Comparison of ENCODE assay signal across 9 cellular contexts in genomic region chr2:96866586-96866985, GRCh38. TPM values are rescaled to one million over a fixed set of nuclear protein-coding genes. Genes with fewer than 3 reads are reported as not detected.
DNase-seq lines count a peak whose midpoint lies in the region; ATAC-seq and TF ChIP-seq lines count a peak whose summit lies in the region.
"Had no signal": no experiment of that assay in that cellular context is flagged by ENCODE, and none has a peak within 500 bp of the region (broad histone marks: within the 10 kb centered on the region; RNA-seq: fewer than 3 reads in every experiment).

No MANE protein-coding gene starts in this region.

- no peak overlapping the region for H2AFZ ChIP-seq in Loucy (ENCODE audit: low read length)

- ATAC-seq in sciatic nerve: no peak

- H3K9me2 ChIP-seq in Loucy (replicated peaks; ENCODE audit: low read depth, low read length): no peaks in the 10 kb centered on the region

- peak overlapping the region; percentile 99 for H3K4me3 ChIP-seq in Loucy (ENCODE audit: low read length, poor library complexity, severe bottlenecking)

- peaks cover 36% of the 10 kb centered on the region for H3K4me1 Mint-ChIP-seq in nephron progenitor cell

- peaks cover 21% of the 10 kb centered on the region for H3K36me3 Mint-ChIP-seq in nephron progenitor cell (ENCODE audit: low read depth)

- peaks cover 40% of the 10 kb centered on the region for H4K20me1 ChIP-seq in Loucy (ENCODE audit: insufficient read depth, low read length, poor library complexity, severe bottlenecking)

- peak overlapping the region; percentile 60 for H3K27ac ChIP-seq in cingulate gyrus (ENCODE audit: low read depth, low read length)

- no peaks in the 10 kb centered on the region for H3K9me3 ChIP-seq in Loucy (ENCODE audit: insufficient read depth, low read depth, low read length)

- DNase-seq in AML-193 (lab: John Stamatoyannopoulos, UW) (peak; percentile 31 to 32), nephron progenitor cell (no peak), hypothalamus (lab: John Stamatoyannopoulos, UW) (no peak), sciatic nerve (ENCODE audit: low spot score) (no peak), epidermal melanocyte (ENCODE audit: insufficient read length, low spot score) (no peak), SIG-M5 treated with dmso at 0.1 percent for 504 hours (lab: John Stamatoyannopoulos, UW; ENCODE audit: unreplicated experiment) (no peak)
- DNase-seq: NCI-H446 treated with DMSO at 0.1 percent for 48 hours had no signal

- H3K27me3 ChIP-seq in Loucy (ENCODE audit: insufficient read depth, low read length, poor library complexity, severe bottlenecking): peaks cover 3% of the 10 kb centered on the region

- H3K4me2 ChIP-seq in Loucy (ENCODE audit: low read depth, low read length, poor library complexity, severe bottlenecking): peak overlapping the region; percentile 93

- H3K4me1 ChIP-seq in Loucy (ENCODE audit: insufficient read depth, low read length, poor library complexity, severe bottlenecking): peaks cover 17% of the 10 kb centered on the region

- intact Hi-C loops in sciatic nerve (cut with DNase I): loop anchor here (5.0 to 10.0 kb wide), 2 partner anchors 52 to 86 kb away; partner anchors contain the start of gene CNNM3

- peak overlapping the region; percentile 74 for H3K27ac Mint-ChIP-seq in nephron progenitor cell

- H3K36me3 ChIP-seq in Loucy (ENCODE audit: insufficient read depth, low read length): peaks cover 34% of the 10 kb centered on the region; the same call in 1 of the 2 replicates

- H3K9me3 Mint-ChIP-seq in nephron progenitor cell: no peaks in the 10 kb centered on the region

- H3F3A ChIP-seq in Loucy (ENCODE audit: low read depth): peaks cover 4% of the 10 kb centered on the region; the same call in 1 of the 2 replicates

- peak overlapping the region; percentile 88 for H3K4me3 Mint-ChIP-seq in nephron progenitor cell

- peak overlapping the region; percentile 100 for H3K9ac ChIP-seq in Loucy (ENCODE audit: low read depth, low read length, poor library complexity, severe bottlenecking)

- no peak for TF ChIP-seq CTCF in Loucy (conservative IDR thresholded peaks at IDR 0.05; ENCODE audit: low read length)
- no peak for TF ChIP-seq CTCF in nephron progenitor cell (IDR thresholded peaks at IDR 0.05)

- no peaks in the 10 kb centered on the region for H3K27me3 Mint-ChIP-seq in nephron progenitor cell (ENCODE audit: low read depth, poor library complexity)

- peaks cover 52% of the 10 kb centered on the region for H3K79me2 ChIP-seq in Loucy (ENCODE audit: insufficient read depth, low read length)

RNA-seq across cellular contexts. Expression of gene SEMA4C, which starts 3.3 kb away (rescaled TPM):
- 136 TPM for total RNA-seq in sciatic nerve

RNA-seq across cellular contexts. Expression of gene ANKRD39, which starts 8.8 kb away (rescaled TPM):
- 15.9 TPM for total RNA-seq in sciatic nerve

RNA-seq across cellular contexts. Expression of gene ANKRD23, which starts 22.8 kb away (rescaled TPM):
- 8.3 TPM for total RNA-seq in sciatic nerve

RNA-seq across cellular contexts. Expression of gene CNNM3, which starts 50.5 kb away (rescaled TPM):
- total RNA-seq in sciatic nerve: 26.4 TPM

Comparison
In these comparisons a context has a peak if more than half of its experiments do, and no peak if none do; other contexts are left out.
1. DNase-seq: peak in AML-193 (2 of 2); none in nephron progenitor cell (single experiment), hypothalamus (0 of 51), sciatic nerve (single experiment), epidermal melanocyte (single experiment) and SIG-M5 treated with dmso at 0.1 percent for 504 hours (single experiment).